In genomic region chr1:224081604-224082003, GRCh38 we compare ENCODE assay signal across 28 cellular contexts.
"Had no signal": no experiment of that assay in that cellular context is flagged by ENCODE, and none has a peak within 500 bp of the region (broad histone marks: within the 10 kb centered on the region; RNA-seq: fewer than 3 reads in every experiment).

No MANE protein-coding gene starts in this region.

- H3K9me3 ChIP-seq: breast epithelium, esophagus squamous epithelium, mucosa of descending colon, right lobe of liver, vagina had no signal

- H3K27ac Mint-ChIP-seq: activated CD4-positive, alpha-beta T cell treated with anti-CD3 and anti-CD28 coated beads, Interleukin-2, amount 10 ng/mL, durations not matched to agents 7 days and 5 days; activated CD8-positive, alpha-beta T cell treated with anti-CD3 and anti-CD28 coated beads for 36 hours; activated naive CD4-positive, alpha-beta T cell treated with anti-CD3 and anti-CD28 coated beads, Interleukin-2, amount 50 U/mL, for 24 hours; activated naive CD8-positive, alpha-beta T cell treated with anti-CD3 and anti-CD28 coated beads, Interleukin-2, amount 50 U/mL, for 24 hours; activated T-helper 17 cell treated with anti-CD3 and anti-CD28 coated beads, Interleukin-2, amount 50 U/mL, for 72 hours; dendritic cell treated with granulocyte-macrophage colony-stimulating factor and Interleukin-4, amounts not matched to agents 40 ng/mL and 50 ng/mL, for 4 days; natural killer cell treated with Interleukin-12 subunit alpha and Interleukin-12 subunit beta and Interleukin-15 and Interleukin-18, amount 100 ng/mL, for 72 hours; stimulated activated effector memory CD8-positive, alpha-beta T cell treated with anti-CD3 and anti-CD28 coated beads, Interleukin-12 subunit alpha, Interleukin-12 subunit beta, amount 100 ng/mL, for 72 hours; stimulated activated naive CD8-positive, alpha-beta T cell treated with anti-CD3 and anti-CD28 coated beads, Interleukin-15, amount 100 ng/mL, for 72 hours; type B pancreatic cell had no signal

- H3K36me3 ChIP-seq: breast epithelium, esophagus squamous epithelium, right lobe of liver, vagina had no signal

- H3K4me1 ChIP-seq: breast epithelium, esophagus squamous epithelium, right lobe of liver, vagina had no signal

- H3K4me3 Mint-ChIP-seq: activated CD4-positive, alpha-beta T cell treated with anti-CD3 and anti-CD28 coated beads, Interleukin-2, amount 10 ng/mL, durations not matched to agents 7 days and 5 days; activated CD8-positive, alpha-beta T cell treated with anti-CD3 and anti-CD28 coated beads for 36 hours; activated naive CD4-positive, alpha-beta T cell treated with anti-CD3 and anti-CD28 coated beads, Interleukin-2, amount 50 U/mL, for 24 hours; activated naive CD8-positive, alpha-beta T cell treated with anti-CD3 and anti-CD28 coated beads, Interleukin-2, amount 50 U/mL, for 24 hours; activated T-cell treated with anti-CD3 and anti-CD28 coated beads, Interleukin-2, amount 50 U/mL, for 4 hours; activated T-helper 17 cell treated with anti-CD3 and anti-CD28 coated beads, Interleukin-2, amount 50 U/mL, for 72 hours; dendritic cell treated with granulocyte-macrophage colony-stimulating factor and Interleukin-4, amounts not matched to agents 40 ng/mL and 50 ng/mL, for 4 days; natural killer cell treated with Interleukin-12 subunit alpha and Interleukin-12 subunit beta and Interleukin-15 and Interleukin-18, amount 100 ng/mL, for 72 hours; stimulated activated effector memory CD8-positive, alpha-beta T cell treated with anti-CD3 and anti-CD28 coated beads, Interleukin-12 subunit alpha, Interleukin-12 subunit beta, amount 100 ng/mL, for 72 hours; stimulated activated naive CD8-positive, alpha-beta T cell treated with anti-CD3 and anti-CD28 coated beads, Interleukin-15, amount 100 ng/mL, for 72 hours; type B pancreatic cell had no signal

- DNase-seq: activated CD4-positive, alpha-beta T cell treated with anti-CD3 and anti-CD28 coated beads for 1 hour; activated CD4-positive, alpha-beta T cell treated with anti-CD3 and anti-CD28 coated beads, Interleukin-2, amount 10 ng/mL, durations not matched to agents 7 days and 5 days; activated CD8-positive, alpha-beta T cell treated with anti-CD3 and anti-CD28 coated beads for 36 hours; activated gamma-delta T cell treated with Interleukin-2 at 50 U/mL for 16 hours; activated naive CD8-positive, alpha-beta T cell treated with anti-CD3 and anti-CD28 coated beads, Interleukin-2, amount 50 U/mL, for 24 hours; activated T-cell treated with anti-CD3 and anti-CD28 coated beads, Interleukin-2, amount 50 U/mL, for 4 hours; amygdala; central memory CD4-positive, alpha-beta T cell; esophagus squamous epithelium; foreskin melanocyte; islet precursor cell; left cardiac atrium; left ventricle myocardium superior; mucosa of descending colon; right lobe of liver; stimulated activated CD4-positive, alpha-beta T cell treated with anti-CD3 and anti-CD28 coated beads, Interleukin-12 subunit alpha, Interleukin-12 subunit beta, amount 100 ng/mL, for 4 hours; stimulated activated CD4-positive, alpha-beta T cell treated with anti-CD3 and anti-CD28 coated beads, Interleukin-4, amount 100 ng/mL, for 1 hour; stimulated activated naive CD8-positive, alpha-beta T cell treated with anti-CD3 and anti-CD28 coated beads, Interleukin-15, amount 100 ng/mL, for 72 hours; substantia nigra; T-helper 2 cell had no signal

- H3K9me3 Mint-ChIP-seq: activated CD4-positive, alpha-beta T cell treated with anti-CD3 and anti-CD28 coated beads, Interleukin-2, amount 10 ng/mL, durations not matched to agents 7 days and 5 days; activated CD8-positive, alpha-beta T cell treated with anti-CD3 and anti-CD28 coated beads for 36 hours; activated naive CD4-positive, alpha-beta T cell treated with anti-CD3 and anti-CD28 coated beads, Interleukin-2, amount 50 U/mL, for 24 hours; activated naive CD8-positive, alpha-beta T cell treated with anti-CD3 and anti-CD28 coated beads, Interleukin-2, amount 50 U/mL, for 24 hours; activated T-cell treated with anti-CD3 and anti-CD28 coated beads, Interleukin-2, amount 50 U/mL, for 4 hours; activated T-helper 17 cell treated with anti-CD3 and anti-CD28 coated beads, Interleukin-2, amount 50 U/mL, for 72 hours; dendritic cell treated with granulocyte-macrophage colony-stimulating factor and Interleukin-4, amounts not matched to agents 40 ng/mL and 50 ng/mL, for 4 days; natural killer cell treated with Interleukin-12 subunit alpha and Interleukin-12 subunit beta and Interleukin-15 and Interleukin-18, amount 100 ng/mL, for 72 hours; stimulated activated effector memory CD8-positive, alpha-beta T cell treated with anti-CD3 and anti-CD28 coated beads, Interleukin-12 subunit alpha, Interleukin-12 subunit beta, amount 100 ng/mL, for 72 hours; stimulated activated naive CD8-positive, alpha-beta T cell treated with anti-CD3 and anti-CD28 coated beads, Interleukin-15, amount 100 ng/mL, for 72 hours; type B pancreatic cell had no signal

- H3K27me3 Mint-ChIP-seq: stimulated activated naive CD8-positive, alpha-beta T cell treated with anti-CD3 and anti-CD28 coated beads, Interleukin-15, amount 100 ng/mL, for 72 hours had no signal

- H3K4me1 Mint-ChIP-seq: activated CD4-positive, alpha-beta T cell treated with anti-CD3 and anti-CD28 coated beads, Interleukin-2, amount 10 ng/mL, durations not matched to agents 7 days and 5 days; activated naive CD4-positive, alpha-beta T cell treated with anti-CD3 and anti-CD28 coated beads, Interleukin-2, amount 50 U/mL, for 24 hours; activated T-helper 17 cell treated with anti-CD3 and anti-CD28 coated beads, Interleukin-2, amount 50 U/mL, for 72 hours; stimulated activated effector memory CD8-positive, alpha-beta T cell treated with anti-CD3 and anti-CD28 coated beads, Interleukin-12 subunit alpha, Interleukin-12 subunit beta, amount 100 ng/mL, for 72 hours; stimulated activated naive CD8-positive, alpha-beta T cell treated with anti-CD3 and anti-CD28 coated beads, Interleukin-15, amount 100 ng/mL, for 72 hours had no signal

- H3K4me3 ChIP-seq: breast epithelium, esophagus squamous epithelium, mucosa of descending colon, right lobe of liver, vagina had no signal

- H3K36me3 Mint-ChIP-seq: activated naive CD4-positive, alpha-beta T cell treated with anti-CD3 and anti-CD28 coated beads, Interleukin-2, amount 50 U/mL, for 24 hours; natural killer cell treated with Interleukin-12 subunit alpha and Interleukin-12 subunit beta and Interleukin-15 and Interleukin-18, amount 100 ng/mL, for 72 hours; stimulated activated effector memory CD8-positive, alpha-beta T cell treated with anti-CD3 and anti-CD28 coated beads, Interleukin-12 subunit alpha, Interleukin-12 subunit beta, amount 100 ng/mL, for 72 hours; type B pancreatic cell had no signal

- ATAC-seq: activated CD8-positive, alpha-beta T cell treated with anti-CD3 and anti-CD28 coated beads for 36 hours; activated naive CD8-positive, alpha-beta T cell treated with anti-CD3 and anti-CD28 coated beads, Interleukin-2, amount 50 U/mL, for 24 hours; activated T-cell treated with anti-CD3 and anti-CD28 coated beads, Interleukin-2, amount 50 U/mL, for 4 hours; activated T-helper 17 cell treated with anti-CD3 and anti-CD28 coated beads, Interleukin-2, amount 50 U/mL, for 72 hours; left cardiac atrium; left ventricle myocardium superior; mucosa of descending colon; natural killer cell treated with Interleukin-12 subunit alpha and Interleukin-12 subunit beta and Interleukin-15 and Interleukin-18, amount 100 ng/mL, for 72 hours; right lobe of liver; stimulated activated effector memory CD8-positive, alpha-beta T cell treated with anti-CD3 and anti-CD28 coated beads, Interleukin-12 subunit alpha, Interleukin-12 subunit beta, amount 100 ng/mL, for 72 hours; stimulated activated naive CD8-positive, alpha-beta T cell treated with anti-CD3 and anti-CD28 coated beads, Interleukin-15, amount 100 ng/mL, for 72 hours had no signal

- H3K27me3 ChIP-seq: breast epithelium, right lobe of liver, vagina had no signal

- H3K27ac ChIP-seq: right lobe of liver, vagina had no signal
